1 cellular context compared by ENCODE assay signal in the genomic region with DNA sequence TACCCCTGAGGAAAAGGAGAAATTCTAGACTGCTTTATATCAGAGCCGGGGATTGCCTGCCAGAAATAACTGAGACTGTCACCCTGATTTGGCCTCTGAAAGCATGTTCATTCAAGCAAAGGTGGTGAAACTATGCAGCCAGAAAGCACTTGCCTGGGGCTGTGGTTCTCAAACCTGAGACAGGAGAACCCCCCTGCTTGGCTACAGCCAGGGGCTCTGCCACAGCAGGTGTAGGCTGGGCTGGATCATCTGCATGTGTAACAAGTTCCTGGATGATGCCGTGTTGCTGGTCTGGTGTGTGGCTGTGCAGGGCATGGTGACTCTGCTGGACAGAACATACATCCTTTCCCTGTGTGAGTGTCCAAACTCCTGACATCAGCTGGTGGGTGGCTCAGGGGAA.
TF ChIP-seq lines count a peak whose summit lies in the region.

No MANE protein-coding gene starts in this region.

TF ChIP-seq in WTC11, 78 proteins besides CTCF, POLR2A, EP300 and RAD21 (continued from another document):
- TF ChIP-seq, protein P1, sequence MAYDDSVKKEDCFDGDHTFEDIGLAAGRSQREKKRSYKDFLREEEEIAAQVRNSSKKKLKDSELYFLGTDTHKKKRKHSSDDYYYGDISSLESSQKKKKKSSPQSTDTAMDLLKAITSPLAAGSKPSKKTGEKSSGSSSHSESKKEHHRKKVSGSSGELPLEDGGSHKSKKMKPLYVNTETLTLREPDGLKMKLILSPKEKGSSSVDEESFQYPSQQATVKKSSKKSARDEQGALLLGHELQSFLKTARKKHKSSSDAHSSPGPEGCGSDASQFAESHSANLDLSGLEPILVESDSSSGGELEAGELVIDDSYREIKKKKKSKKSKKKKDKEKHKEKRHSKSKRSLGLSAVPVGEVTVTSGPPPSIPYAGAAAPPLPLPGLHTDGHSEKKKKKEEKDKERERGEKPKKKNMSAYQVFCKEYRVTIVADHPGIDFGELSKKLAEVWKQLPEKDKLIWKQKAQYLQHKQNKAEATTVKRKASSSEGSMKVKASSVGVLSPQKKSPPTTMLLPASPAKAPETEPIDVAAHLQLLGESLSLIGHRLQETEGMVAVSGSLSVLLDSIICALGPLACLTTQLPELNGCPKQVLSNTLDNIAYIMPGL (CRISPR knock-in tag; IDR thresholded peaks at IDR 0.05), result no peak
- TF ChIP-seq, protein P2, sequence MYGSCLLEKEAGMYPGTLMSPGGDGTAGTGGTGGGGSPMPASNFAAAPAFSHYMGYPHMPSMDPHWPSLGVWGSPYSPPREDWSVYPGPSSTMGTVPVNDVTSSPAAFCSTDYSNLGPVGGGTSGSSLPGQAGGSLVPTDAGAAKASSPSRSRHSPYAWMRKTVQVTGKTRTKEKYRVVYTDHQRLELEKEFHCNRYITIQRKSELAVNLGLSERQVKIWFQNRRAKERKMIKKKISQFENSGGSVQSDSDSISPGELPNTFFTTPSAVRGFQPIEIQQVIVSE (CRISPR knock-in tag; IDR thresholded peaks at IDR 0.05; ENCODE audit: borderline replicate concordance), result no peak
- no peak for TF ChIP-seq NFE2L1 (CRISPR knock-in tag; IDR thresholded peaks at IDR 0.05)
- TF ChIP-seq, protein P3, sequence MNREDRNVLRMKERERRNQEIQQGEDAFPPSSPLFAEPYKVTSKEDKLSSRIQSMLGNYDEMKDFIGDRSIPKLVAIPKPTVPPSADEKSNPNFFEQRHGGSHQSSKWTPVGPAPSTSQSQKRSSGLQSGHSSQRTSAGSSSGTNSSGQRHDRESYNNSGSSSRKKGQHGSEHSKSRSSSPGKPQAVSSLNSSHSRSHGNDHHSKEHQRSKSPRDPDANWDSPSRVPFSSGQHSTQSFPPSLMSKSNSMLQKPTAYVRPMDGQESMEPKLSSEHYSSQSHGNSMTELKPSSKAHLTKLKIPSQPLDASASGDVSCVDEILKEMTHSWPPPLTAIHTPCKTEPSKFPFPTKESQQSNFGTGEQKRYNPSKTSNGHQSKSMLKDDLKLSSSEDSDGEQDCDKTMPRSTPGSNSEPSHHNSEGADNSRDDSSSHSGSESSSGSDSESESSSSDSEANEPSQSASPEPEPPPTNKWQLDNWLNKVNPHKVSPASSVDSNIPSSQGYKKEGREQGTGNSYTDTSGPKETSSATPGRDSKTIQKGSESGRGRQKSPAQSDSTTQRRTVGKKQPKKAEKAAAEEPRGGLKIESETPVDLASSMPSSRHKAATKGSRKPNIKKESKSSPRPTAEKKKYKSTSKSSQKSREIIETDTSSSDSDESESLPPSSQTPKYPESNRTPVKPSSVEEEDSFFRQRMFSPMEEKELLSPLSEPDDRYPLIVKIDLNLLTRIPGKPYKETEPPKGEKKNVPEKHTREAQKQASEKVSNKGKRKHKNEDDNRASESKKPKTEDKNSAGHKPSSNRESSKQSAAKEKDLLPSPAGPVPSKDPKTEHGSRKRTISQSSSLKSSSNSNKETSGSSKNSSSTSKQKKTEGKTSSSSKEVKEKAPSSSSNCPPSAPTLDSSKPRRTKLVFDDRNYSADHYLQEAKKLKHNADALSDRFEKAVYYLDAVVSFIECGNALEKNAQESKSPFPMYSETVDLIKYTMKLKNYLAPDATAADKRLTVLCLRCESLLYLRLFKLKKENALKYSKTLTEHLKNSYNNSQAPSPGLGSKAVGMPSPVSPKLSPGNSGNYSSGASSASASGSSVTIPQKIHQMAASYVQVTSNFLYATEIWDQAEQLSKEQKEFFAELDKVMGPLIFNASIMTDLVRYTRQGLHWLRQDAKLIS (CRISPR knock-in tag; IDR thresholded peaks at IDR 0.05; ENCODE audit: borderline replicate concordance), result no peak
- TF ChIP-seq, protein P4, sequence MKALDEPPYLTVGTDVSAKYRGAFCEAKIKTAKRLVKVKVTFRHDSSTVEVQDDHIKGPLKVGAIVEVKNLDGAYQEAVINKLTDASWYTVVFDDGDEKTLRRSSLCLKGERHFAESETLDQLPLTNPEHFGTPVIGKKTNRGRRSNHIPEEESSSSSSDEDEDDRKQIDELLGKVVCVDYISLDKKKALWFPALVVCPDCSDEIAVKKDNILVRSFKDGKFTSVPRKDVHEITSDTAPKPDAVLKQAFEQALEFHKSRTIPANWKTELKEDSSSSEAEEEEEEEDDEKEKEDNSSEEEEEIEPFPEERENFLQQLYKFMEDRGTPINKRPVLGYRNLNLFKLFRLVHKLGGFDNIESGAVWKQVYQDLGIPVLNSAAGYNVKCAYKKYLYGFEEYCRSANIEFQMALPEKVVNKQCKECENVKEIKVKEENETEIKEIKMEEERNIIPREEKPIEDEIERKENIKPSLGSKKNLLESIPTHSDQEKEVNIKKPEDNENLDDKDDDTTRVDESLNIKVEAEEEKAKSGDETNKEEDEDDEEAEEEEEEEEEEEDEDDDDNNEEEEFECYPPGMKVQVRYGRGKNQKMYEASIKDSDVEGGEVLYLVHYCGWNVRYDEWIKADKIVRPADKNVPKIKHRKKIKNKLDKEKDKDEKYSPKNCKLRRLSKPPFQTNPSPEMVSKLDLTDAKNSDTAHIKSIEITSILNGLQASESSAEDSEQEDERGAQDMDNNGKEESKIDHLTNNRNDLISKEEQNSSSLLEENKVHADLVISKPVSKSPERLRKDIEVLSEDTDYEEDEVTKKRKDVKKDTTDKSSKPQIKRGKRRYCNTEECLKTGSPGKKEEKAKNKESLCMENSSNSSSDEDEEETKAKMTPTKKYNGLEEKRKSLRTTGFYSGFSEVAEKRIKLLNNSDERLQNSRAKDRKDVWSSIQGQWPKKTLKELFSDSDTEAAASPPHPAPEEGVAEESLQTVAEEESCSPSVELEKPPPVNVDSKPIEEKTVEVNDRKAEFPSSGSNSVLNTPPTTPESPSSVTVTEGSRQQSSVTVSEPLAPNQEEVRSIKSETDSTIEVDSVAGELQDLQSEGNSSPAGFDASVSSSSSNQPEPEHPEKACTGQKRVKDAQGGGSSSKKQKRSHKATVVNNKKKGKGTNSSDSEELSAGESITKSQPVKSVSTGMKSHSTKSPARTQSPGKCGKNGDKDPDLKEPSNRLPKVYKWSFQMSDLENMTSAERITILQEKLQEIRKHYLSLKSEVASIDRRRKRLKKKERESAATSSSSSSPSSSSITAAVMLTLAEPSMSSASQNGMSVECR (CRISPR knock-in tag; IDR thresholded peaks at IDR 0.05; ENCODE audit: borderline replicate concordance), result no peak
- no peak for TF ChIP-seq ZNF396 (CRISPR knock-in tag; IDR thresholded peaks at IDR 0.05; ENCODE audit: borderline replicate concordance)
